ENCODE assay signal across 1 cellular context in the genomic region with DNA sequence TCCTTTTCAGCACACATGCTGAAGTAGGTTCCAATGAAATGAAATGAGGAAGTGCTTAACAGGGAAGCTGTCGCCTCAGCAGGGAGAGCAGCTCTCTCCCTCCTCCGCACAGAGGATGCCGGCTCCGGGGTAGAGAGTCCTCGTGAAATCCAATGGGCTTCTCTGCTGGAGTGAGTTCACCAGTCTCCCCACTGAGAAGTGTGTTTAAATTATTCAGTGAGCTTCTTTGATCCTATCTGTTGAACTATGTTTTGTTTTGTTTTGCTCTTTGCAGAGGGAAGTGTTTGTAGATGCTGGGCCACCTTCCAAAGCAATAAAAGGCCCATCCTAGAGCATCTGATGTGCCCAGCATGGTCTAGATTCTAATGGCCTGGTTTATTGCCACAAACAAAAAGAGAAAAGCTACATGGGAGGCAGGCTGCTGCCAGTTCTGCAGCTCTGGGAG.
TF ChIP-seq lines count a peak whose summit lies in the region.

No MANE protein-coding gene starts in this region.

TF ChIP-seq in HepG2, 621 proteins besides CTCF, POLR2A, EP300 and RAD21:
- TF ChIP-seq, protein P1, sequence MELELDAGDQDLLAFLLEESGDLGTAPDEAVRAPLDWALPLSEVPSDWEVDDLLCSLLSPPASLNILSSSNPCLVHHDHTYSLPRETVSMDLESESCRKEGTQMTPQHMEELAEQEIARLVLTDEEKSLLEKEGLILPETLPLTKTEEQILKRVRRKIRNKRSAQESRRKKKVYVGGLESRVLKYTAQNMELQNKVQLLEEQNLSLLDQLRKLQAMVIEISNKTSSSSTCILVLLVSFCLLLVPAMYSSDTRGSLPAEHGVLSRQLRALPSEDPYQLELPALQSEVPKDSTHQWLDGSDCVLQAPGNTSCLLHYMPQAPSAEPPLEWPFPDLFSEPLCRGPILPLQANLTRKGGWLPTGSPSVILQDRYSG (CRISPR knock-in tag; IDR thresholded peaks at IDR 0.05) = no peak
- TF ChIP-seq MAZ (IDR thresholded peaks at IDR 0.05; ENCODE audit: borderline replicate concordance, low read depth, low read length) (no peak), MAZ (CRISPR knock-in tag; IDR thresholded peaks at IDR 0.05; ENCODE audit: low read depth) (no peak), ZFP37 (CRISPR knock-in tag; IDR thresholded peaks at IDR 0.05; ENCODE audit: borderline replicate concordance) (no peak), ZNF331 (CRISPR knock-in tag; IDR thresholded peaks at IDR 0.05) (no peak), ZNF138 (CRISPR knock-in tag; IDR thresholded peaks at IDR 0.05; ENCODE audit: low read depth) (no peak), REPIN1 (CRISPR knock-in tag; IDR thresholded peaks at IDR 0.05; ENCODE audit: borderline replicate concordance, low read depth) (no peak), TBX3 (IDR thresholded peaks at IDR 0.05; ENCODE audit: borderline replicate concordance) (no peak)
- TF ChIP-seq, protein P2, sequence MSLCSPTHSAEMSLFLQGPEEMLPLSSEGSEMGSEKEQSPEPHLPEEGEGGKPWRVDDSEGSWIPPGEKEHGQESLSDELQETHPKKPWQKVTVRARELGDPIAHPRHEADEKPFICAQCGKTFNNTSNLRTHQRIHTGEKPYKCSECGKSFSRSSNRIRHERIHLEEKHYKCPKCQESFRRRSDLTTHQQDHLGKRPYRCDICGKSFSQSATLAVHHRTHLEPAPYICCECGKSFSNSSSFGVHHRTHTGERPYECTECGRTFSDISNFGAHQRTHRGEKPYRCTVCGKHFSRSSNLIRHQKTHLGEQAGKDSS (CRISPR knock-in tag; IDR thresholded peaks at IDR 0.05; ENCODE audit: borderline replicate concordance, low read depth) = no peak
- TF ChIP-seq, protein P3, sequence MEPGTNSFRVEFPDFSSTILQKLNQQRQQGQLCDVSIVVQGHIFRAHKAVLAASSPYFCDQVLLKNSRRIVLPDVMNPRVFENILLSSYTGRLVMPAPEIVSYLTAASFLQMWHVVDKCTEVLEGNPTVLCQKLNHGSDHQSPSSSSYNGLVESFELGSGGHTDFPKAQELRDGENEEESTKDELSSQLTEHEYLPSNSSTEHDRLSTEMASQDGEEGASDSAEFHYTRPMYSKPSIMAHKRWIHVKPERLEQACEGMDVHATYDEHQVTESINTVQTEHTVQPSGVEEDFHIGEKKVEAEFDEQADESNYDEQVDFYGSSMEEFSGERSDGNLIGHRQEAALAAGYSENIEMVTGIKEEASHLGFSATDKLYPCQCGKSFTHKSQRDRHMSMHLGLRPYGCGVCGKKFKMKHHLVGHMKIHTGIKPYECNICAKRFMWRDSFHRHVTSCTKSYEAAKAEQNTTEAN (CRISPR knock-in tag; conservative IDR thresholded peaks at IDR 0.05) = no peak
- TF ChIP-seq, protein P4, sequence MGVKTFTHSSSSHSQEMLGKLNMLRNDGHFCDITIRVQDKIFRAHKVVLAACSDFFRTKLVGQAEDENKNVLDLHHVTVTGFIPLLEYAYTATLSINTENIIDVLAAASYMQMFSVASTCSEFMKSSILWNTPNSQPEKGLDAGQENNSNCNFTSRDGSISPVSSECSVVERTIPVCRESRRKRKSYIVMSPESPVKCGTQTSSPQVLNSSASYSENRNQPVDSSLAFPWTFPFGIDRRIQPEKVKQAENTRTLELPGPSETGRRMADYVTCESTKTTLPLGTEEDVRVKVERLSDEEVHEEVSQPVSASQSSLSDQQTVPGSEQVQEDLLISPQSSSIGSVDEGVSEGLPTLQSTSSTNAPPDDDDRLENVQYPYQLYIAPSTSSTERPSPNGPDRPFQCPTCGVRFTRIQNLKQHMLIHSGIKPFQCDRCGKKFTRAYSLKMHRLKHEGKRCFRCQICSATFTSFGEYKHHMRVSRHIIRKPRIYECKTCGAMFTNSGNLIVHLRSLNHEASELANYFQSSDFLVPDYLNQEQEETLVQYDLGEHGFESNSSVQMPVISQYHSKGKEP (CRISPR knock-in tag; IDR thresholded peaks at IDR 0.05) = no peak
- TF ChIP-seq, protein P5, sequence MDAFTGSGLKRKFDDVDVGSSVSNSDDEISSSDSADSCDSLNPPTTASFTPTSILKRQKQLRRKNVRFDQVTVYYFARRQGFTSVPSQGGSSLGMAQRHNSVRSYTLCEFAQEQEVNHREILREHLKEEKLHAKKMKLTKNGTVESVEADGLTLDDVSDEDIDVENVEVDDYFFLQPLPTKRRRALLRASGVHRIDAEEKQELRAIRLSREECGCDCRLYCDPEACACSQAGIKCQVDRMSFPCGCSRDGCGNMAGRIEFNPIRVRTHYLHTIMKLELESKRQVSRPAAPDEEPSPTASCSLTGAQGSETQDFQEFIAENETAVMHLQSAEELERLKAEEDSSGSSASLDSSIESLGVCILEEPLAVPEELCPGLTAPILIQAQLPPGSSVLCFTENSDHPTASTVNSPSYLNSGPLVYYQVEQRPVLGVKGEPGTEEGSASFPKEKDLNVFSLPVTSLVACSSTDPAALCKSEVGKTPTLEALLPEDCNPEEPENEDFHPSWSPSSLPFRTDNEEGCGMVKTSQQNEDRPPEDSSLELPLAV (CRISPR knock-in tag; conservative IDR thresholded peaks at IDR 0.05; ENCODE audit: low read depth) = no peak
- TF ChIP-seq, protein P6, sequence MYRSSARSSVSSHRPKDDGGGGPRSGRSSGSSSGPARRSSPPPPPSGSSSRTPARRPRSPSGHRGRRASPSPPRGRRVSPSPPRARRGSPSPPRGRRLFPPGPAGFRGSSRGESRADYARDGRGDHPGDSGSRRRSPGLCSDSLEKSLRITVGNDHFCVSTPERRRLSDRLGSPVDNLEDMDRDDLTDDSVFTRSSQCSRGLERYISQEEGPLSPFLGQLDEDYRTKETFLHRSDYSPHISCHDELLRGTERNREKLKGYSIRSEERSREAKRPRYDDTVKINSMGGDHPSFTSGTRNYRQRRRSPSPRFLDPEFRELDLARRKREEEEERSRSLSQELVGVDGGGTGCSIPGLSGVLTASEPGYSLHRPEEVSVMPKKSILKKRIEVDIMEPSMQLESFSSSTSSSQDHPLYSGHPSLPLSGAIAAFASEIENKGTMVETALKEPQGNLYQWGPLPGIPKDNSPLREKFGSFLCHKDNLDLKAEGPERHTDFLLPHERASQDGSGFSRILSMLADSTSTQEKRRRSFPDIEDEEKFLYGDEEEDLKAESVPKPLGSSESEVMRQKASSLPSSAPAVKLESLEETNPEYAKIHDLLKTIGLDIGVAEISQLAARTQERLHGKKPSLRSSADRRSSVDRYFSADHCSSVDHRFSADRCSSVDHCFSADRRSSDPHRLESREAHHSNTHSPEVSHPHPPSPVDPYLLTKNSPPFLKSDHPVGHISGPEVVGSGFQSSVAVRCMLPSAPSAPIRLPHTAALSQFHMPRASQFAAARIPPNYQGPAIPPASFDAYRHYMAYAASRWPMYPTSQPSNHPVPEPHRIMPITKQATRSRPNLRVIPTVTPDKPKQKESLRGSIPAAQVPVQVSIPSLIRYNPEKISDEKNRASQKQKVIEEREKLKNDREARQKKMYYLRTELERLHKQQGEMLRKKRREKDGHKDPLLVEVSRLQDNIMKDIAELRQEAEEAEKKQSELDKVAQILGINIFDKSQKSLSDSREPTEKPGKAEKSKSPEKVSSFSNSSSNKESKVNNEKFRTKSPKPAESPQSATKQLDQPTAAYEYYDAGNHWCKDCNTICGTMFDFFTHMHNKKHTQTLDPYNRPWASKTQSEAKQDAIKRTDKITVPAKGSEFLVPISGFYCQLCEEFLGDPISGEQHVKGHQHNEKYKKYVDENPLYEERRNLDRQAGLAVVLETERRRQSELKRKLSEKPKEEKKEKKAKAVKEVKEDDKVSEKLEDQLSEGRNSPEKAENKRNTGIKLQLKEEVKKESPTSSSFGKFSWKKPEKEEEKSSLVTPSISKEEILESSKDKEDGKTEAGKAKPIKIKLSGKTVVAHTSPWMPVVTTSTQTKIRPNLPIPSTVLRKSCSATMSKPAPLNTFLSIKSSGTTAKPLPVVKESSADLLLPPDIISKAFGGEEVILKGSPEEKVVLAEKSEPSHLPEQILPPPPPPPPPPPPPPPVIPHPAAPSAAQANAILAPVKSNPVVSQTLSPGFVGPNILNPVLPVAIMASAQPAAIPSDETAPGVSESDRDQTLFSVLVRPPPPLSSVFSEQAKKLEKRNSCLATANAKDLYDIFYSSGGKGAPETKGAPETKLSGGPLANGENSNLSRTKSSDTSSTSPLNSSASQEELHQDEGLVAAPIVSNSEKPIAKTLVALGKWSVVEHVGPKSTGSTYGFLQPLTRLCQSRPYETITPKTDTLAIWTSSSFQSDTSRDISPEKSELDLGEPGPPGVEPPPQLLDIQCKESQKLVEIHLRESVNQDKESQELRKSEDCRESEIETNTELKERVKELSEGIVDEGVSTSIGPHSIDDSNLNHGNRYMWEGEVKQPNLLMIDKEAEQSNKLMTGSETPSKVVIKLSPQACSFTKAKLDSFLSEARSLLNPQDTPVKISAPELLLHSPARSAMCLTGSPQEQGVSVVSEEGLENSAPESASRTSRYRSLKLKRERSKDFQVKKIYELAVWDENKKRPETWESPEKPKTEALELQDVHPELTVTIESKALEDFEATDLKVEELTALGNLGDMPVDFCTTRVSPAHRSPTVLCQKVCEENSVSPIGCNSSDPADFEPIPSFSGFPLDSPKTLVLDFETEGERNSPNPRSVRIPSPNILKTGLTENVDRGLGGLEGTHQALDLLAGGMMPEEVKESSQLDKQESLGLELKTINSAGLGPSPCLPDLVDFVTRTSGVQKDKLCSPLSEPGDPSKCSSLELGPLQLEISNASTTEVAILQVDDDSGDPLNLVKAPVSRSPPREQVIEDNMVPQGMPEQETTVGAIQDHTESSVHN (CRISPR knock-in tag; IDR thresholded peaks at IDR 0.05) = no peak
- TF ChIP-seq, protein P7, sequence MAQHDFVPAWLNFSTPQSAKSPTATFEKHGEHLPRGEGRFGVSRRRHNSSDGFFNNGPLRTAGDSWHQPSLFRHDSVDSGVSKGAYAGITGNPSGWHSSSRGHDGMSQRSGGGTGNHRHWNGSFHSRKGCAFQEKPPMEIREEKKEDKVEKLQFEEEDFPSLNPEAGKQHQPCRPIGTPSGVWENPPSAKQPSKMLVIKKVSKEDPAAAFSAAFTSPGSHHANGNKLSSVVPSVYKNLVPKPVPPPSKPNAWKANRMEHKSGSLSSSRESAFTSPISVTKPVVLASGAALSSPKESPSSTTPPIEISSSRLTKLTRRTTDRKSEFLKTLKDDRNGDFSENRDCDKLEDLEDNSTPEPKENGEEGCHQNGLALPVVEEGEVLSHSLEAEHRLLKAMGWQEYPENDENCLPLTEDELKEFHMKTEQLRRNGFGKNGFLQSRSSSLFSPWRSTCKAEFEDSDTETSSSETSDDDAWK (CRISPR knock-in tag; IDR thresholded peaks at IDR 0.05) = no peak
- TF ChIP-seq, protein P8, sequence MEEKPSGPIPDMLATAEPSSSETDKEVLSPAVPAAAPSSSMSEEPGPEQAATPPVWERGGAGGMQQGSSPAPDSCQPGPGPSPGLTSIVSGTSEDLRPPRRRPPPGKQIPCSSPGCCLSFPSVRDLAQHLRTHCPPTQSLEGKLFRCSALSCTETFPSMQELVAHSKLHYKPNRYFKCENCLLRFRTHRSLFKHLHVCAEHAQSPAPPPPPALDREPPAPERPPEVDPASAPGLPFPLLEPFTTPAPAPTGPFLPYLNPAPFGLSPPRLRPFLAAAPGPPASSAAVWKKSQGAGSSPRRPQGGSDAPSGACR (CRISPR knock-in tag; IDR thresholded peaks at IDR 0.05) = no peak
